ENCODE assay signal across 8 cellular contexts in the genomic region with DNA sequence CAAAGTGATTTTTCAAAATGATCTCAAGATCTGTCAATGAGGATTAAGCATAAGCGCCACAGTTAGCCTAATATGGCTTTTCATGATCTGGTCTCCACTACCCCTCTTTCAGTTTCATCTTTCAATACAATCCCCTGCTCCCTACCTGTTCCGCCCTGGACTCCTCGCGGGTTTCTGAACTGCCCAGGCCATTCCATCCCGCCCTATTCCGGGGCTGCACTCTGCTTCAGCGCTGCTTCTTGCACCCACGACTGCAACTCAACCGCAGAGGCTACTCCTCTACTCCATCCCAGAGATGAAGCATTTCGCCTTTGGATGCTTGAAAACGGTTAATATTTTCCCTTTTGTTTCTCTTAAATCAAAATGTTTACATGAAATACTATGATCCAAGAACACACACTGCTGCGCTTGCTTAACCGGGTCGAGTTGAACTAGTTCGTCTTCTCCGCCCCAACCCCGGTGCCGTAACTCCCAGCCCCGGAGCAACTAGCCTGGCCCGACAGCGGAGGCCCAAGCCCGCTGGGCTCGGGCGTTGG. TPM values are rescaled to one million over a fixed set of nuclear protein-coding genes. Genes with fewer than 3 reads are reported as not detected.
DNase-seq lines count a peak whose midpoint lies in the region; ATAC-seq and TF ChIP-seq lines count a peak whose summit lies in the region.

No MANE protein-coding gene starts in this region.

- H3K4me1 ChIP-seq in gastroesophageal sphincter (peaks cover 6 to 45% (median 26%) of the 10 kb centered on the region in 3 donors), trophoblast cell (ENCODE audit: control insufficient read depth in 1 of 2, insufficient read depth in 2 of 2, low read length in 2 of 2) (peaks cover 2 to 4% of the 10 kb centered on the region in 2 experiments)

- no peak for TF ChIP-seq RAD21 in Ishikawa (IDR thresholded peaks at IDR 0.05; ENCODE audit: low read depth)

- peak overlapping the region; percentile 93 for H3K4me2 ChIP-seq in trophoblast cell (ENCODE audit: low read length)

- ATAC-seq in GM21515 (IDR thresholded peaks at IDR 0.05; ENCODE audit: unreplicated experiment) (peak; percentile 22), WTC11 (peak; percentile 9), gastroesophageal sphincter (peak; percentile 28), HG03039 (IDR thresholded peaks at IDR 0.05; ENCODE audit: unreplicated experiment) (no peak)

- H3K18ac ChIP-seq in trophoblast cell (ENCODE audit: low read length) = peak overlapping the region; percentile 14

- peaks cover 42% of the 10 kb centered on the region for H3K27me3 Mint-ChIP-seq in WTC11 (ENCODE audit: low read depth)

- H3K9ac ChIP-seq in trophoblast cell (ENCODE audit: low read length) = peak overlapping the region; percentile 89

- TF ChIP-seq CTCF in WTC11 (IDR thresholded peaks at IDR 0.05) (no peak), gastroesophageal sphincter (IDR thresholded peaks at IDR 0.05) (no peak)

- peak overlapping the region; percentile 0 for H3K4ac ChIP-seq in trophoblast cell (ENCODE audit: low read depth, low read length)

- H3K23ac ChIP-seq in trophoblast cell (ENCODE audit: low read length) = no peak overlapping the region

- H3K14ac ChIP-seq in trophoblast cell (ENCODE audit: low read length) = peak overlapping the region; percentile 35

- H3K27ac Mint-ChIP-seq in WTC11 = no peak overlapping the region

- peak overlapping the region; percentile 20 for H2BK5ac ChIP-seq in trophoblast cell (ENCODE audit: low read depth, low read length, poor library complexity)

- peak overlapping the region; percentile 5 for H2BK120ac ChIP-seq in trophoblast cell (ENCODE audit: insufficient read depth, low read length, poor library complexity)

- H3K36me3 ChIP-seq in gastroesophageal sphincter (peaks cover 0 to 5% of the 10 kb centered on the region in 2 donors), trophoblast cell (ENCODE audit: control insufficient read depth in 1 of 2, insufficient read depth in 2 of 2, low read length in 2 of 2) (peaks cover 0 to 3% of the 10 kb centered on the region in 2 experiments)

- H3K4me3 ChIP-seq in gastroesophageal sphincter (peak overlapping the region; percentile 68 to 82), trophoblast cell (ENCODE audit: low read depth, low read length) (peak overlapping the region; percentile 89)

- H3K4me1 Mint-ChIP-seq in WTC11 = peaks cover 25% of the 10 kb centered on the region

- 1 to 3% methylated on average over 6 to 16 of the region's 24 CpGs for WGBS in gastroesophageal sphincter (ENCODE audit: low coverage in 1 of 2), 2 donors
- no CpG with 5 or more reads among the region's 24 CpGs for WGBS in trophoblast cell (ENCODE audit: extremely low coverage, insufficient coverage, insufficient read length)

- H3K36me3 Mint-ChIP-seq in WTC11 = no peaks in the 10 kb centered on the region

- H3K79me1 ChIP-seq in trophoblast cell (ENCODE audit: low read length) = peaks cover 8% of the 10 kb centered on the region

- POLR2A ChIA-PET in WTC11 (lab: Charles Lee) = interaction anchor here (0.5 kb wide), 1 partner anchor 14 kb away, joined by 3 read pairs; no protein-coding TSS in a partner anchor

- H3K27me3 ChIP-seq in gastroesophageal sphincter = no peaks in the 10 kb centered on the region
- no peaks in the 10 kb centered on the region for H3K27me3 ChIP-seq in trophoblast cell (ENCODE audit: insufficient read depth, low read length)

- no peak overlapping the region for H2BK12ac ChIP-seq in trophoblast cell (ENCODE audit: low read length)

- 0 out of 2 replicates have a peak, but pooled peaks cover 3% of the 10 kb centered on the region for H3K9me3 Mint-ChIP-seq in WTC11

- H4K8ac ChIP-seq in trophoblast cell (ENCODE audit: low read depth, low read length) = peak overlapping the region; percentile 36

- H3K79me2 ChIP-seq in trophoblast cell (ENCODE audit: control insufficient read depth, insufficient read depth, low read length, poor library complexity) = peaks cover 11% of the 10 kb centered on the region

- peak overlapping the region; percentile 11 for H2AK5ac ChIP-seq in trophoblast cell (ENCODE audit: low read length)

- peak overlapping the region; percentile 13 for H4K12ac ChIP-seq in trophoblast cell (ENCODE audit: low read depth, low read length)

- CTCF ChIA-PET in WTC11 (lab: Charles Lee) = interaction anchor here (1.0 to 1.2 kb wide), 2 partner anchors 22 to 394 kb away, joined by 3 read pairs; no protein-coding TSS in a partner anchor

- peak overlapping the region; percentile 41 for H4K91ac ChIP-seq in trophoblast cell (ENCODE audit: low read depth, low read length)

- H3K4me3 Mint-ChIP-seq in WTC11 = peak overlapping the region; percentile 86

- DNase-seq in EL (peak; percentile 42), WTC11 (ENCODE audit: low spot score) (no peak), trophoblast cell (no peak), DMS 273 treated with DMSO at 0.1 percent for 48 hours (lab: John Stamatoyannopoulos, UW) (no peak)

- H2AFZ ChIP-seq in trophoblast cell (ENCODE audit: insufficient read depth, low read length, poor library complexity) = peak overlapping the region; percentile 17

- no peak for TF ChIP-seq POLR2A in gastroesophageal sphincter (IDR thresholded peaks at IDR 0.05)

- H3K9me3 ChIP-seq in gastroesophageal sphincter = no peaks in the 10 kb centered on the region
- H3K9me3 ChIP-seq in trophoblast cell (ENCODE audit: insufficient read depth, low read depth, low read length) = no peaks in the 10 kb centered on the region

- peak overlapping the region; percentile 80 to 97 (median 94) for H3K27ac ChIP-seq in gastroesophageal sphincter
- H3K27ac ChIP-seq in trophoblast cell (ENCODE audit: low read depth, low read length) = peak overlapping the region; percentile 81

- TF ChIP-seq EP300 in Ishikawa (IDR thresholded peaks at IDR 0.05; ENCODE audit: borderline replicate concordance) (0 out of 2 replicates have a peak, but pooled peaks have one; percentile 3), gastroesophageal sphincter (IDR thresholded peaks at IDR 0.05) (no peak)

TF ChIP-seq in Ishikawa, 13 proteins besides CTCF, POLR2A, EP300 and RAD21 (continues in another document):
- TF ChIP-seq TEAD4 (IDR thresholded peaks at IDR 0.05) (no peak), TAF1 (IDR thresholded peaks at IDR 0.05; ENCODE audit: low read depth) (no peak), EGR1 (IDR thresholded peaks at IDR 0.05) (no peak), ZBTB7A (IDR thresholded peaks at IDR 0.05; ENCODE audit: low read depth) (no peak), CEBPB (IDR thresholded peaks at IDR 0.05) (no peak), NFIC (IDR thresholded peaks at IDR 0.05) (no peak), CREB1 (IDR thresholded peaks at IDR 0.05; ENCODE audit: low read depth) (no peak), TCF12 (IDR thresholded peaks at IDR 0.05; ENCODE audit: low read depth) (no peak), FOXM1 (IDR thresholded peaks at IDR 0.05; ENCODE audit: borderline replicate concordance, low read depth) (no peak)
- TF ChIP-seq, protein P1, sequence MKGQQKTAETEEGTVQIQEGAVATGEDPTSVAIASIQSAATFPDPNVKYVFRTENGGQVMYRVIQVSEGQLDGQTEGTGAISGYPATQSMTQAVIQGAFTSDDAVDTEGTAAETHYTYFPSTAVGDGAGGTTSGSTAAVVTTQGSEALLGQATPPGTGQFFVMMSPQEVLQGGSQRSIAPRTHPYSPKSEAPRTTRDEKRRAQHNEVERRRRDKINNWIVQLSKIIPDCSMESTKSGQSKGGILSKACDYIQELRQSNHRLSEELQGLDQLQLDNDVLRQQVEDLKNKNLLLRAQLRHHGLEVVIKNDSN (IDR thresholded peaks at IDR 0.05) = no peak

TF ChIP-seq in WTC11, 78 proteins besides CTCF, POLR2A, EP300 and RAD21:
- TF ChIP-seq NR3C1 (CRISPR knock-in tag; conservative IDR thresholded peaks at IDR 0.05; ENCODE audit: low read depth) = 0 out of 2 replicates have a peak, but pooled peaks have one; percentile 0
- TF ChIP-seq, protein P2, sequence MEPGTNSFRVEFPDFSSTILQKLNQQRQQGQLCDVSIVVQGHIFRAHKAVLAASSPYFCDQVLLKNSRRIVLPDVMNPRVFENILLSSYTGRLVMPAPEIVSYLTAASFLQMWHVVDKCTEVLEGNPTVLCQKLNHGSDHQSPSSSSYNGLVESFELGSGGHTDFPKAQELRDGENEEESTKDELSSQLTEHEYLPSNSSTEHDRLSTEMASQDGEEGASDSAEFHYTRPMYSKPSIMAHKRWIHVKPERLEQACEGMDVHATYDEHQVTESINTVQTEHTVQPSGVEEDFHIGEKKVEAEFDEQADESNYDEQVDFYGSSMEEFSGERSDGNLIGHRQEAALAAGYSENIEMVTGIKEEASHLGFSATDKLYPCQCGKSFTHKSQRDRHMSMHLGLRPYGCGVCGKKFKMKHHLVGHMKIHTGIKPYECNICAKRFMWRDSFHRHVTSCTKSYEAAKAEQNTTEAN (CRISPR knock-in tag; IDR thresholded peaks at IDR 0.05) = no peak

RNA-seq across cellular contexts. Expression of gene OTULIN, which starts 0.7 kb away (rescaled TPM):
- 23.0 to 25.0 TPM (median 24.1 TPM) in 3 replicates for total RNA-seq in WTC11 (2021)
- 10 to 100 TPM; 19.5 to 27.1 (median 23.6) TPM for total RNA-seq in gastroesophageal sphincter
- polyA plus RNA-seq in trophoblast cell (2013) = 8.8 and 9.2 TPM in 2 replicates
